ENCODE assay signal across 11 cellular contexts in the genomic region with DNA sequence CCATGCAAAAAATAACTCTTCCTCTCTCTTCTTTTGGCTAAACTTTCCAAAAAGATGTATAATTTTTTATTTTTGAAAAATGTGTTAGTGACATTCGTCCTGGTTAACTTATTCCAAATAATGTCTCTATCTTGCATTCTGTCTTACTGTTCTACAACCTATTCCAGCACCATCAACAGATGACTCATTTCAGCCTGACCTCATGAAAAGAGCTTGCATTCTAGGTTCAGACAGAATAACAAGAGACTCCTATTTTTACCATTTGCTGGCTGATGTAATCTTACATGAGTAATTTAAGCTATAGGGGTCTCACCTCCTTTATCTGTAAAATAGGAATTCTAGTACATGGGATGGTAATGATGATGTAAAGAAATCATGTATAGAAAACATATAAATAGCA.
"Had no signal": no experiment of that assay in that cellular context is flagged by ENCODE, and none has a peak within 500 bp of the region (broad histone marks: within the 10 kb centered on the region; RNA-seq: fewer than 3 reads in every experiment).

No MANE protein-coding gene starts in this region.

- DNase-seq: activated CD4-positive, alpha-beta T cell treated with anti-CD3 and anti-CD28 coated beads for 48 hours; activated naive CD4-positive, alpha-beta T cell treated with anti-CD3 and anti-CD28 coated beads for 36 hours; hypothalamus; T-cell; thyroid gland; uterus had no signal

- H3K27ac Mint-ChIP-seq: activated naive CD4-positive, alpha-beta T cell treated with anti-CD3 and anti-CD28 coated beads for 36 hours; memory B cell; natural killer cell treated with Interleukin-12 subunit alpha and Interleukin-12 subunit beta and Interleukin-15 and Interleukin-18, amount 100 ng/mL, for 72 hours; T-cell had no signal

- H3K9me3 Mint-ChIP-seq: activated naive CD4-positive, alpha-beta T cell treated with anti-CD3 and anti-CD28 coated beads for 36 hours; memory B cell had no signal

- H3K36me3 Mint-ChIP-seq: memory B cell; natural killer cell treated with Interleukin-12 subunit alpha and Interleukin-12 subunit beta and Interleukin-15 and Interleukin-18, amount 100 ng/mL, for 72 hours; T-cell had no signal

- H3K4me1 Mint-ChIP-seq: memory B cell, T-cell had no signal

- ATAC-seq: left lobe of liver; natural killer cell treated with Interleukin-12 subunit alpha and Interleukin-12 subunit beta and Interleukin-15 and Interleukin-18, amount 100 ng/mL, for 72 hours; T-cell had no signal

- H3K27ac ChIP-seq: esophagus muscularis mucosa, skin epidermis, thyroid gland, uterus had no signal

- H3K9me3 ChIP-seq: thyroid gland, uterus had no signal

- H3K27me3 ChIP-seq: esophagus muscularis mucosa, thyroid gland, uterus had no signal

- H3K4me3 ChIP-seq: esophagus muscularis mucosa, skin epidermis, thyroid gland, uterus had no signal

- H3K4me1 ChIP-seq: esophagus muscularis mucosa, thyroid gland, uterus had no signal

- H3K36me3 ChIP-seq: esophagus muscularis mucosa, thyroid gland, uterus had no signal

- H3K27me3 Mint-ChIP-seq: memory B cell; natural killer cell treated with Interleukin-12 subunit alpha and Interleukin-12 subunit beta and Interleukin-15 and Interleukin-18, amount 100 ng/mL, for 72 hours; T-cell had no signal

- H3K4me3 Mint-ChIP-seq: activated naive CD4-positive, alpha-beta T cell treated with anti-CD3 and anti-CD28 coated beads for 36 hours; memory B cell; natural killer cell treated with Interleukin-12 subunit alpha and Interleukin-12 subunit beta and Interleukin-15 and Interleukin-18, amount 100 ng/mL, for 72 hours; T-cell had no signal
